11 cellular contexts compared by ENCODE assay signal in genomic region chr2:160365691-160366367, GRCh38.
DNase-seq lines count a peak whose midpoint lies in the region; ATAC-seq and TF ChIP-seq lines count a peak whose summit lies in the region.
"Had no signal": no experiment of that assay in that cellular context is flagged by ENCODE, and none has a peak within 500 bp of the region (broad histone marks: within the 10 kb centered on the region; RNA-seq: fewer than 3 reads in every experiment).

No MANE protein-coding gene starts in this region.

- no peaks in the 10 kb centered on the region for H3K36me3 ChIP-seq in thyroid gland
- H3K36me3 ChIP-seq in Karpas-422 (ENCODE audit: insufficient read depth, low read length): no peaks in the 10 kb centered on the region

- no peak for TF ChIP-seq POLR2A in thyroid gland (IDR thresholded peaks at IDR 0.05)

- H3K36me3 Mint-ChIP-seq in nephron (ENCODE audit: low read depth): peaks cover 27% of the 10 kb centered on the region
- H3K36me3 Mint-ChIP-seq in activated CD4-positive, alpha-beta memory T cell treated with anti-CD3 and anti-CD28 coated beads for 36 hours: peaks cover 14% of the 10 kb centered on the region
- H3K36me3 Mint-ChIP-seq: brain had no signal

- H3K27ac Mint-ChIP-seq in nephron: peak overlapping the region; percentile 2 to 50 (median 35)
- H3K27ac Mint-ChIP-seq in activated CD4-positive, alpha-beta memory T cell treated with anti-CD3 and anti-CD28 coated beads for 36 hours: no peak overlapping the region

- no peaks in the 10 kb centered on the region for H3K79me2 ChIP-seq in Karpas-422 (ENCODE audit: low read length)

- H3K27me3 ChIP-seq in thyroid gland (no peaks in the 10 kb centered on the region), Karpas-422 (ENCODE audit: low read length) (no peaks in the 10 kb centered on the region)

- no peaks in the 10 kb centered on the region for H3K9me3 Mint-ChIP-seq in nephron
- H3K9me3 Mint-ChIP-seq in activated CD4-positive, alpha-beta memory T cell treated with anti-CD3 and anti-CD28 coated beads for 36 hours: no peaks in the 10 kb centered on the region
- H3K9me3 Mint-ChIP-seq: brain had no signal

- H3K4me1 Mint-ChIP-seq in nephron: peaks cover 72% of the 10 kb centered on the region
- H3K4me1 Mint-ChIP-seq in activated CD4-positive, alpha-beta memory T cell treated with anti-CD3 and anti-CD28 coated beads for 36 hours (ENCODE audit: low read depth): peaks cover 62% of the 10 kb centered on the region

- POLR2A ChIA-PET in activated CD4-positive, alpha-beta memory T cell treated with anti-CD3 and anti-CD28 coated beads for 36 hours (lab: Charles Lee): no interaction called here

- H3K4me3 Mint-ChIP-seq in nephron: peak overlapping the region in 1 of 3 experiments; percentile 3
- no peak overlapping the region for H3K4me3 Mint-ChIP-seq in activated CD4-positive, alpha-beta memory T cell treated with anti-CD3 and anti-CD28 coated beads for 36 hours

- CTCF ChIA-PET in activated CD4-positive, alpha-beta memory T cell treated with anti-CD3 and anti-CD28 coated beads for 36 hours (lab: Charles Lee): no interaction called here

- H3K9me2 ChIP-seq in Karpas-422 (replicated peaks; ENCODE audit: insufficient read depth, low read length): no peaks in the 10 kb centered on the region

- intact Hi-C loops in Right ventricle myocardium inferior (cut with DNase I): no loop called here
- intact Hi-C loops in cardiac septum (cut with DNase I): no loop called here
- intact Hi-C loops in thyroid gland (cut with DNase I): no loop called here
- intact Hi-C loops in activated CD4-positive, alpha-beta memory T cell treated with anti-CD3 and anti-CD28 coated beads for 36 hours (cut with micrococcal nuclease): no loop called here

- no peak overlapping the region for H3K27ac ChIP-seq in thyroid gland
- no peak overlapping the region for H3K27ac ChIP-seq in Karpas-422 (ENCODE audit: low read length)
- H3K27ac ChIP-seq: SK-N-MC had no signal

- no peak overlapping the region for H3K9ac ChIP-seq in Karpas-422 (ENCODE audit: low read length)

- peak; percentile 85 for DNase-seq in Right ventricle myocardium inferior (ENCODE audit: missing footprints)
- DNase-seq in cardiac septum (ENCODE audit: low spot score): no peak
- peak; percentile 9 for DNase-seq in globus pallidus (ENCODE audit: low spot score)
- no peak for DNase-seq in thyroid gland
- no peak for DNase-seq in Karpas-422
- DNase-seq in NCI-H510A treated with DMSO at 0.1 percent for 48 hours (lab: John Stamatoyannopoulos, UW): no peak
- no peak for DNase-seq in activated CD4-positive, alpha-beta memory T cell treated with anti-CD3 and anti-CD28 coated beads for 36 hours

- no peaks in the 10 kb centered on the region for H3K27me3 Mint-ChIP-seq in nephron (ENCODE audit: low read depth)
- H3K27me3 Mint-ChIP-seq in activated CD4-positive, alpha-beta memory T cell treated with anti-CD3 and anti-CD28 coated beads for 36 hours: no peaks in the 10 kb centered on the region
- H3K27me3 Mint-ChIP-seq: brain had no signal

- no peak overlapping the region for H2AFZ ChIP-seq in Karpas-422 (ENCODE audit: low read length)

- no peak for TF ChIP-seq CTCF in nephron (IDR thresholded peaks at IDR 0.05; ENCODE audit: unreplicated experiment in 3 of 3)
- no peak for TF ChIP-seq CTCF in thyroid gland (IDR thresholded peaks at IDR 0.05)

- no peaks in the 10 kb centered on the region for H3K9me3 ChIP-seq in thyroid gland
- H3K9me3 ChIP-seq in Karpas-422 (ENCODE audit: low read length): no peaks in the 10 kb centered on the region

- H3K4me2 ChIP-seq in Karpas-422 (ENCODE audit: low read depth, low read length, poor library complexity, severe bottlenecking): no peak overlapping the region

- H3K4me1 ChIP-seq in thyroid gland (peaks cover 38 to 51% of the 10 kb centered on the region in 2 donors), Karpas-422 (ENCODE audit: low read length) (no peaks in the 10 kb centered on the region)

- no peak overlapping the region for H3K4me3 ChIP-seq in thyroid gland (replicated peaks in 1 of 3)
- H3K4me3 ChIP-seq in Karpas-422 (ENCODE audit: low read length): no peak overlapping the region
- H3K4me3 ChIP-seq: GM12878, SK-N-MC had no signal

- WGBS in thyroid gland, 2 donors: 74 to 81% methylated on average over 5 of the region's 5 CpGs

- no peaks in the 10 kb centered on the region for H4K20me1 ChIP-seq in Karpas-422 (ENCODE audit: insufficient read depth, low read depth, low read length)

- ATAC-seq in Right ventricle myocardium inferior: peak; percentile 72
- ATAC-seq: GM12878 had no signal

Comparison
In these comparisons a context has a peak if more than half of its experiments do, and no peak if none do; other contexts are left out.
1. DNase-seq: peak in Right ventricle myocardium inferior (single experiment) and globus pallidus (single experiment); none in cardiac septum (single experiment), thyroid gland (0 of 2), Karpas-422 (single experiment), NCI-H510A treated with DMSO at 0.1 percent for 48 hours (single experiment) and activated CD4-positive, alpha-beta memory T cell treated with anti-CD3 and anti-CD28 coated beads for 36 hours (single experiment).